In genomic region chr5:58459276-58459859, GRCh38 we compare ENCODE assay signal across 8 cellular contexts. TPM values are rescaled to one million over a fixed set of nuclear protein-coding genes. Genes with fewer than 3 reads are reported as not detected.
A peak's percentile ranks its signal among the peaks of the same experiment; 100 is the strongest.
DNase-seq lines count a peak whose midpoint lies in the region; ATAC-seq and TF ChIP-seq lines count a peak whose summit lies in the region.

No MANE protein-coding gene starts in this region.

- POLR2A ChIA-PET in naive thymus-derived CD4-positive, alpha-beta T cell (lab: Charles Lee) = interaction anchor here (0.6 to 3.4 kb wide), 10 partner anchors 17 to 1286 kb away, joined by 3 to 31 read pairs (median 4); no protein-coding TSS in a partner anchor

- WGBS in esophagus muscularis mucosa = under 1% methylated on average over 18 of the region's 43 CpGs

- H3K9me3 Mint-ChIP-seq in naive thymus-derived CD4-positive, alpha-beta T cell = no peaks in the 10 kb centered on the region

- H3K4me1 Mint-ChIP-seq in naive thymus-derived CD4-positive, alpha-beta T cell = peaks cover 9 to 26% (median 16%) of the 10 kb centered on the region in 7 donors

- H3K4me3 Mint-ChIP-seq in naive thymus-derived CD4-positive, alpha-beta T cell = peak overlapping the region; percentile 86 to 96 (median 91)

- H3K4me1 ChIP-seq in HUES48 (ENCODE audit: control insufficient read depth, insufficient read depth, low read length) (peaks cover 13% of the 10 kb centered on the region), esophagus muscularis mucosa (peaks cover 6 to 16% (median 11%) of the 10 kb centered on the region in 4 donors)
- peaks cover 0 to 9% of the 10 kb centered on the region in 2 donors for H3K4me1 ChIP-seq in naive thymus-derived CD4-positive, alpha-beta T cell (ENCODE audit: control insufficient read depth in 2 of 2, insufficient read depth in 2 of 2, low read length in 2 of 2)

- DNase-seq in NCI-H2171 treated with DMSO at 0.1 percent for 48 hours (lab: John Stamatoyannopoulos, UW) (peak; percentile 4), NCI-H2171 (lab: John Stamatoyannopoulos, UW) (no peak), esophagus muscularis mucosa (ENCODE audit: extremely low spot score) (no peak), D341Med (ENCODE audit: low spot score) (no peak)
- DNase-seq in activated CD4-positive, alpha-beta T cell treated with anti-CD3 and anti-CD28 coated beads, Interleukin-2, amount 50 U/mL, for 4 hours = peak; percentile 9 to 12
- peak in 4 of 9 donors; percentile 11 to 35 (median 24) for DNase-seq in naive thymus-derived CD4-positive, alpha-beta T cell

- peak overlapping the region in 8 of 9 donors; percentile 12 to 92 (median 86) for H3K27ac Mint-ChIP-seq in naive thymus-derived CD4-positive, alpha-beta T cell

- peaks cover 0 to 12% (median 4%) of the 10 kb centered on the region in 5 donors for H3K36me3 Mint-ChIP-seq in naive thymus-derived CD4-positive, alpha-beta T cell

- no peak for TF ChIP-seq CTCF in esophagus muscularis mucosa (IDR thresholded peaks at IDR 0.05)

- H3K9me3 ChIP-seq in HUES48 (ENCODE audit: control insufficient read depth, insufficient read depth, low read length) (no peaks in the 10 kb centered on the region), esophagus muscularis mucosa (no peaks in the 10 kb centered on the region)
- no peaks in the 10 kb centered on the region for H3K9me3 ChIP-seq in naive thymus-derived CD4-positive, alpha-beta T cell (ENCODE audit: control insufficient read depth in 2 of 3, low read length in 3 of 3)

- no peak for ATAC-seq in naive thymus-derived CD4-positive, alpha-beta T cell
- no peak for ATAC-seq in HG03039 (IDR thresholded peaks at IDR 0.05; ENCODE audit: unreplicated experiment)

- H3K4me3 ChIP-seq in HUES48 (ENCODE audit: low read depth, low read length) (peak overlapping the region; percentile 65), esophagus muscularis mucosa (peak overlapping the region; percentile 69 to 84 (median 72))
- peak overlapping the region; percentile 66 for H3K4me3 ChIP-seq in naive thymus-derived CD4-positive, alpha-beta T cell (ENCODE audit: low read length)

- peaks cover 38% of the 10 kb centered on the region for H3K36me3 ChIP-seq in HUES48 (ENCODE audit: control insufficient read depth, insufficient read depth, low read length)
- H3K36me3 ChIP-seq in esophagus muscularis mucosa = peaks cover 0 to 40% (median 10%) of the 10 kb centered on the region in 4 donors
- H3K36me3 ChIP-seq in naive thymus-derived CD4-positive, alpha-beta T cell (ENCODE audit: control insufficient read depth in 2 of 3, insufficient read depth in 3 of 3, low read length in 3 of 3) = no peaks in the 10 kb centered on the region

- TF ChIP-seq EP300 in esophagus muscularis mucosa (IDR thresholded peaks at IDR 0.05) = no peak

- H3K27me3 ChIP-seq in HUES48 (ENCODE audit: control insufficient read depth, insufficient read depth, low read length) = peaks cover 16% of the 10 kb centered on the region
- H3K27me3 ChIP-seq in esophagus muscularis mucosa = peaks cover 0 to 5% (median 0%) of the 10 kb centered on the region in 4 donors
- no peaks in the 10 kb centered on the region for H3K27me3 ChIP-seq in naive thymus-derived CD4-positive, alpha-beta T cell (ENCODE audit: control insufficient read depth in 2 of 2, insufficient read depth in 2 of 2, low read length in 2 of 2)

- peak overlapping the region; percentile 23 for H3K27ac ChIP-seq in HUES48 (ENCODE audit: low read depth, low read length)
- H3K27ac ChIP-seq in esophagus muscularis mucosa (replicated peaks in 1 of 4) = peak overlapping the region; percentile 93 to 98 (median 94)
- H3K27ac ChIP-seq in naive thymus-derived CD4-positive, alpha-beta T cell (ENCODE audit: low read depth, low read length) = peak overlapping the region; percentile 84

- H3K9ac ChIP-seq in HUES48 (ENCODE audit: low read depth, low read length) = peak overlapping the region; percentile 47

- intact Hi-C loops in esophagus muscularis mucosa (cut with DNase I) = loop anchor here (5.0 to 10.0 kb wide), 2 partner anchors 572 to 965 kb away; no protein-coding TSS in a partner anchor
- intact Hi-C loops in naive thymus-derived CD4-positive, alpha-beta T cell (cut with micrococcal nuclease) = no loop called here

- H3K27me3 Mint-ChIP-seq in naive thymus-derived CD4-positive, alpha-beta T cell = peaks cover 4 to 22% (median 14%) of the 10 kb centered on the region in 5 donors

- no peak for TF ChIP-seq POLR2A in esophagus muscularis mucosa (IDR thresholded peaks at IDR 0.05; ENCODE audit: low read depth)

- CTCF ChIA-PET in naive thymus-derived CD4-positive, alpha-beta T cell (lab: Charles Lee) = interaction anchor here (0.6 to 4.8 kb wide), 8 partner anchors 9 to 1161 kb away, joined by 3 to 28 read pairs (median 4); no protein-coding TSS in a partner anchor

RNA-seq across cellular contexts. Expression of gene PLK2, which starts 0.5 kb away (rescaled TPM):
- total RNA-seq in esophagus muscularis mucosa = 10 to 100 TPM; 25.7 to 56.5 (median 31.4) TPM
- 10 to 100 TPM in 2 of 5 experiments, 1 to 10 TPM in 3; 5.7 to 29.5 (median 9.3) TPM for total RNA-seq in naive thymus-derived CD4-positive, alpha-beta T cell
- 1 to 10 TPM in 1 of 2 donors, under 1 TPM in 1; 0.77 to 2.6 TPM for polyA plus RNA-seq in naive thymus-derived CD4-positive, alpha-beta T cell

RNA-seq across cellular contexts. Expression of gene GAPT, which starts 31.9 kb away (rescaled TPM):
- 1 to 10 TPM in 2 of 4 donors, under 1 TPM in 1, not detected in 1; 0.80 to 3.3 (median 1.2) TPM for total RNA-seq in esophagus muscularis mucosa
- total RNA-seq in naive thymus-derived CD4-positive, alpha-beta T cell = 10 to 100 TPM in 1 of 5 experiments, 1 to 10 TPM in 1, under 1 TPM in 2, not detected in 1; 0.57 to 11.7 (median 1.5) TPM
- polyA plus RNA-seq in naive thymus-derived CD4-positive, alpha-beta T cell = under 1 TPM; 0.54 to 0.97 TPM

Comparison
In these comparisons a context has a peak if more than half of its experiments do, and no peak if none do; other contexts are left out.
1. DNase-seq: peak in NCI-H2171 treated with DMSO at 0.1 percent for 48 hours (single experiment) and activated CD4-positive, alpha-beta T cell treated with anti-CD3 and anti-CD28 coated beads, Interleukin-2, amount 50 U/mL, for 4 hours (2 of 2); none in NCI-H2171 (single experiment), esophagus muscularis mucosa (single experiment) and D341Med (single experiment).
2. H3K27ac ChIP-seq: peak in every context shown above with its lines; median percentile 94 in esophagus muscularis mucosa; 84 in naive thymus-derived CD4-positive, alpha-beta T cell; 23 in HUES48.
3. Peak in every context shown above with its lines, with median percentiles within 50 percentile points of each other: H3K4me3 ChIP-seq.